ENCODE assay signal across 1 cellular context in genomic region chr10:100968839-100969174, GRCh38.
TF ChIP-seq lines count a peak whose summit lies in the region.

No MANE protein-coding gene starts in this region.

TF ChIP-seq in HCT116, 20 proteins besides CTCF, POLR2A, EP300 and RAD21 (continued from another document):
- no peak for TF ChIP-seq REST (IDR thresholded peaks at IDR 0.05; ENCODE audit: low read depth)
- no peak for TF ChIP-seq EZH2phosphoT487 (IDR thresholded peaks at IDR 0.05; ENCODE audit: borderline replicate concordance)
- TF ChIP-seq JUND (IDR thresholded peaks at IDR 0.05), result no peak
- no peak for TF ChIP-seq EGR1 (IDR thresholded peaks at IDR 0.05; ENCODE audit: low read depth)
- no peak for TF ChIP-seq ZNF274 (IDR thresholded peaks at IDR 0.05; ENCODE audit: low read depth, low read length)
- TF ChIP-seq YY1 (IDR thresholded peaks at IDR 0.05; ENCODE audit: extremely low read depth, insufficient replicate concordance, low read depth, low read length), result no peak
- TF ChIP-seq ZBTB33 (IDR thresholded peaks at IDR 0.05; ENCODE audit: extremely low read depth, insufficient replicate concordance, low read length), result no peak
- no peak for TF ChIP-seq SRF (IDR thresholded peaks at IDR 0.05; ENCODE audit: low read depth)
- TF ChIP-seq TCF7L2 (IDR thresholded peaks at IDR 0.05; ENCODE audit: borderline replicate concordance, extremely low read depth, insufficient read depth, insufficient read length), result no peak
- TF ChIP-seq MAX (IDR thresholded peaks at IDR 0.05), result no peak
- TF ChIP-seq ELF1 (IDR thresholded peaks at IDR 0.05; ENCODE audit: borderline replicate concordance, low read depth), result no peak
- TF ChIP-seq CBX3 (IDR thresholded peaks at IDR 0.05; ENCODE audit: low read depth), result no peak
- no peak for TF ChIP-seq POLR2AphosphoS5 (IDR thresholded peaks at IDR 0.05; ENCODE audit: low read depth, low read length)
TF ChIP-seq in HCT116: peak in this region for 0.
